ENCODE assay signal across 10 cellular contexts in genomic region chr13:29924482-29924884, GRCh38.
DNase-seq lines count a peak whose midpoint lies in the region; ATAC-seq and TF ChIP-seq lines count a peak whose summit lies in the region.
"Had no signal": no experiment of that assay in that cellular context is flagged by ENCODE, and none has a peak within 500 bp of the region (broad histone marks: within the 10 kb centered on the region; RNA-seq: fewer than 3 reads in every experiment).

No MANE protein-coding gene starts in this region.

- H3K9me2 ChIP-seq in OCI-LY1 (ENCODE audit: low read depth, low read length): no peaks in the 10 kb centered on the region

- intact Hi-C loops in sigmoid colon (cut with DNase I): loop anchor here (1.0 to 10.0 kb wide), 6 partner anchors 74 to 490 kb away; partner anchors contain the start of gene UBL3

- no peaks in the 10 kb centered on the region for H3K9me3 Mint-ChIP-seq in naive thymus-derived CD8-positive, alpha-beta T cell
- H3K9me3 Mint-ChIP-seq: activated naive CD4-positive, alpha-beta T cell treated with anti-CD3 and anti-CD28 coated beads for 36 hours had no signal

- H3F3A ChIP-seq in OCI-LY1 (ENCODE audit: insufficient read depth, low read length): no peaks in the 10 kb centered on the region

- DNase-seq in GM03348 (ENCODE audit: low spot score) (peak; percentile 82), fibroblast of lung (ENCODE audit: low read depth in 2 of 2) (peak; percentile 34 to 89), sigmoid colon (no peak), RPMI8226 (no peak), NCI-H748 treated with DMSO at 0.1 percent for 48 hours (lab: John Stamatoyannopoulos, UW) (no peak), NCI-H2227 treated with DMSO at 0.1 percent for 48 hours (lab: John Stamatoyannopoulos, UW) (no peak)
- no peak for DNase-seq in naive thymus-derived CD8-positive, alpha-beta T cell

- peaks cover 6 to 23% (median 14%) of the 10 kb centered on the region in 4 donors for H3K4me1 Mint-ChIP-seq in naive thymus-derived CD8-positive, alpha-beta T cell

- 86% methylated on average over 6 of the region's 6 CpGs for WGBS in sigmoid colon, 2 donors

- no peaks in the 10 kb centered on the region for H3K27me3 Mint-ChIP-seq in naive thymus-derived CD8-positive, alpha-beta T cell

- H2AFZ ChIP-seq in OCI-LY1 (ENCODE audit: low read length): no peak overlapping the region
- no peak overlapping the region for H2AFZ ChIP-seq in fibroblast of lung (ENCODE audit: low read length)

- no peak for TF ChIP-seq EP300 in sigmoid colon (IDR thresholded peaks at IDR 0.05)

- H3K79me2 ChIP-seq in OCI-LY1 (ENCODE audit: insufficient read depth, low read length) (no peaks in the 10 kb centered on the region), fibroblast of lung (ENCODE audit: control insufficient read depth, insufficient read depth, low read length) (no peaks in the 10 kb centered on the region)

- H3K4me2 ChIP-seq in OCI-LY1 (ENCODE audit: low read length) (no peak overlapping the region), fibroblast of lung (ENCODE audit: extremely low read depth, insufficient read depth, low read length) (peak overlapping the region; percentile 48)

- no peak for TF ChIP-seq POLR2A in sigmoid colon (IDR thresholded peaks at IDR 0.05)

- POLR2A ChIA-PET in naive thymus-derived CD8-positive, alpha-beta T cell (lab: Charles Lee): interaction anchor here (1.0 to 3.2 kb wide), 2 partner anchors 11 to 22 kb away, joined by 4 to 12 read pairs; no protein-coding TSS in a partner anchor

- no peak overlapping the region for H3K9ac ChIP-seq in OCI-LY1 (ENCODE audit: low read length)
- no peak overlapping the region for H3K9ac ChIP-seq in fibroblast of lung (ENCODE audit: insufficient read depth, low read length)

- H3K36me3 Mint-ChIP-seq in naive thymus-derived CD8-positive, alpha-beta T cell: no peaks in the 10 kb centered on the region

- H3K27me3 ChIP-seq in OCI-LY1 (ENCODE audit: insufficient read depth, low read length) (no peaks in the 10 kb centered on the region), fibroblast of lung (ENCODE audit: control insufficient read depth, insufficient read depth, low read length) (no peaks in the 10 kb centered on the region), sigmoid colon (no peaks in the 10 kb centered on the region)
- H3K27me3 ChIP-seq: ovary had no signal

- peak overlapping the region in 1 of 10 donors; percentile 23 for H3K4me3 Mint-ChIP-seq in naive thymus-derived CD8-positive, alpha-beta T cell
- H3K4me3 Mint-ChIP-seq: activated naive CD4-positive, alpha-beta T cell treated with anti-CD3 and anti-CD28 coated beads for 36 hours had no signal

- H3K27ac Mint-ChIP-seq in naive thymus-derived CD8-positive, alpha-beta T cell: peak overlapping the region in 2 of 10 donors; percentile 40 to 43
- H3K27ac Mint-ChIP-seq: activated naive CD4-positive, alpha-beta T cell treated with anti-CD3 and anti-CD28 coated beads for 36 hours had no signal

- H3K9me3 ChIP-seq in OCI-LY1 (ENCODE audit: low read length) (no peaks in the 10 kb centered on the region), fibroblast of lung (ENCODE audit: control insufficient read depth, insufficient read depth, low read depth, low read length) (no peaks in the 10 kb centered on the region), sigmoid colon (no peaks in the 10 kb centered on the region)
- H3K9me3 ChIP-seq: ovary had no signal

- H4K20me1 ChIP-seq in OCI-LY1 (ENCODE audit: insufficient read depth, low read length) (no peaks in the 10 kb centered on the region), fibroblast of lung (ENCODE audit: control insufficient read depth, extremely low read depth, insufficient read depth, low read length) (no peaks in the 10 kb centered on the region)

- no peak overlapping the region for H3K27ac ChIP-seq in OCI-LY1 (ENCODE audit: low read depth, low read length, poor library complexity, severe bottlenecking)
- peak overlapping the region; percentile 72 for H3K27ac ChIP-seq in fibroblast of lung (ENCODE audit: insufficient read depth, low read length)
- peak overlapping the region; percentile 75 to 88 (median 82) for H3K27ac ChIP-seq in sigmoid colon

- no peak for ATAC-seq in naive thymus-derived CD8-positive, alpha-beta T cell

- H3K36me3 ChIP-seq in OCI-LY1 (ENCODE audit: insufficient read depth, low read length): no peaks in the 10 kb centered on the region
- no peaks in the 10 kb centered on the region for H3K36me3 ChIP-seq in fibroblast of lung (ENCODE audit: control insufficient read depth, insufficient read depth, low read length)
- no peaks in the 10 kb centered on the region for H3K36me3 ChIP-seq in sigmoid colon
- H3K36me3 ChIP-seq: ovary had no signal

- no peak overlapping the region for H3K4me3 ChIP-seq in OCI-LY1 (ENCODE audit: low read depth, low read length, poor library complexity, severe bottlenecking)
- H3K4me3 ChIP-seq in fibroblast of lung (replicated peaks in 1 of 4; ENCODE audit: control extremely low read depth in 1 of 4, insufficient read depth in 1 of 4, low read depth in 3 of 4, low read length in 4 of 4): no peak overlapping the region
- no peak overlapping the region for H3K4me3 ChIP-seq in sigmoid colon
- H3K4me3 ChIP-seq: ovary had no signal

- H3K4me1 ChIP-seq in OCI-LY1 (ENCODE audit: insufficient read depth, low read length, severe bottlenecking): no peaks in the 10 kb centered on the region
- H3K4me1 ChIP-seq in fibroblast of lung (ENCODE audit: control insufficient read depth, extremely low read depth, insufficient read depth, low read length): peaks cover 21% of the 10 kb centered on the region
- H3K4me1 ChIP-seq in sigmoid colon: peaks cover 0 to 40% (median 34%) of the 10 kb centered on the region in 4 donors

- TF ChIP-seq CTCF in OCI-LY1 (IDR thresholded peaks at IDR 0.05; ENCODE audit: low read length) (peak; percentile 4; the same call in 1 of the 2 replicates), fibroblast of lung (conservative IDR thresholded peaks at IDR 0.05 in 1 of 2, IDR thresholded peaks at IDR 0.05 in 1 of 2; ENCODE audit: low read depth in 1 of 2, low read length in 2 of 2) (no peak), sigmoid colon (IDR thresholded peaks at IDR 0.05) (no peak)

Comparison
In these comparisons a context has a peak if more than half of its experiments do, and no peak if none do; other contexts are left out.
1. DNase-seq: peak in GM03348 (single experiment) and fibroblast of lung (2 of 2); none in sigmoid colon (single experiment), naive thymus-derived CD8-positive, alpha-beta T cell (0 of 10), RPMI8226 (single experiment), NCI-H748 treated with DMSO at 0.1 percent for 48 hours (single experiment) and NCI-H2227 treated with DMSO at 0.1 percent for 48 hours (single experiment).